Comparison of ENCODE assay signal across 17 cellular contexts in genomic region chr18:32104516-32104915, GRCh38. TPM values are rescaled to one million over a fixed set of nuclear protein-coding genes. Genes with fewer than 3 reads are reported as not detected.
DNase-seq lines count a peak whose midpoint lies in the region; ATAC-seq, FAIRE-seq and TF ChIP-seq lines count a peak whose summit lies in the region.
"Had no signal": no experiment of that assay in that cellular context is flagged by ENCODE, and none has a peak within 500 bp of the region (broad histone marks: within the 10 kb centered on the region; RNA-seq: fewer than 3 reads in every experiment).

No MANE protein-coding gene starts in this region.

- DNase-seq in activated CD8-positive, alpha-beta memory T cell treated with anti-CD3 and anti-CD28 coated beads, Interleukin-2, amount 10 ng/mL, durations not matched to agents 7 days and 5 days: no peak
- no peak for DNase-seq in activated CD8-positive, alpha-beta memory T cell treated with anti-CD3 and anti-CD28 coated beads, Interleukin-2, amount 50 U/mL, for 48 hours
- no peak for DNase-seq in stimulated activated naive CD8-positive, alpha-beta T cell treated with anti-CD3 and anti-CD28 coated beads, Interleukin-15, amount 100 ng/mL, for 72 hours
- DNase-seq in frontal cortex (ENCODE audit: low spot score in 2 of 2): no peak
- no peak for DNase-seq in GF-D8 (lab: John Stamatoyannopoulos, UW)
- no peak for DNase-seq in sciatic nerve (ENCODE audit: low spot score)
- no peak for DNase-seq in tibial artery
- DNase-seq: 8988T; ACHN; CD4-positive, CD25-positive, alpha-beta regulatory T cell; DMS53 had no signal

- H3K36me3 Mint-ChIP-seq in activated CD8-positive, alpha-beta memory T cell treated with anti-CD3 and anti-CD28 coated beads, Interleukin-2, amount 10 ng/mL, durations not matched to agents 7 days and 5 days: peaks cover 32% of the 10 kb centered on the region
- H3K36me3 Mint-ChIP-seq in stimulated activated naive CD8-positive, alpha-beta T cell treated with anti-CD3 and anti-CD28 coated beads, Interleukin-15, Interleukin-2, amounts not matched to agents 100 ng/mL and 50 ng/mL, for 24 hours (ENCODE audit: low read depth): peaks cover 50% of the 10 kb centered on the region

- no peaks in the 10 kb centered on the region for H3K9me3 Mint-ChIP-seq in activated CD8-positive, alpha-beta memory T cell treated with anti-CD3 and anti-CD28 coated beads, Interleukin-2, amount 10 ng/mL, durations not matched to agents 7 days and 5 days (ENCODE audit: low read depth)
- no peaks in the 10 kb centered on the region for H3K9me3 Mint-ChIP-seq in stimulated activated naive CD8-positive, alpha-beta T cell treated with anti-CD3 and anti-CD28 coated beads, Interleukin-15, Interleukin-2, amounts not matched to agents 100 ng/mL and 50 ng/mL, for 24 hours
- H3K9me3 Mint-ChIP-seq in stimulated activated naive CD8-positive, alpha-beta T cell treated with anti-CD3 and anti-CD28 coated beads, Interleukin-15, amount 100 ng/mL, for 72 hours: no peaks in the 10 kb centered on the region

- H3K4me3 ChIP-seq in tibial artery: no peak overlapping the region
- H3K4me3 ChIP-seq: BLaER1 treated with 17β-estradiol and CSF1 and Interleukin-3, amounts not matched to agents 10 nM and 100 nM; HAP-1 had no signal

- H3K4me3 Mint-ChIP-seq in activated CD8-positive, alpha-beta memory T cell treated with anti-CD3 and anti-CD28 coated beads, Interleukin-2, amount 10 ng/mL, durations not matched to agents 7 days and 5 days: no peak overlapping the region
- no peak overlapping the region for H3K4me3 Mint-ChIP-seq in stimulated activated naive CD8-positive, alpha-beta T cell treated with anti-CD3 and anti-CD28 coated beads, Interleukin-15, Interleukin-2, amounts not matched to agents 100 ng/mL and 50 ng/mL, for 24 hours
- no peak overlapping the region for H3K4me3 Mint-ChIP-seq in stimulated activated naive CD8-positive, alpha-beta T cell treated with anti-CD3 and anti-CD28 coated beads, Interleukin-15, amount 100 ng/mL, for 72 hours

- intact Hi-C loops in sciatic nerve (cut with DNase I) (no loop called here), tibial artery (cut with DNase I; ENCODE audit: low total_unique reads) (no loop called here)

- peak overlapping the region; percentile 4 for H3K27ac Mint-ChIP-seq in activated CD8-positive, alpha-beta memory T cell treated with anti-CD3 and anti-CD28 coated beads, Interleukin-2, amount 10 ng/mL, durations not matched to agents 7 days and 5 days
- H3K27ac Mint-ChIP-seq in stimulated activated naive CD8-positive, alpha-beta T cell treated with anti-CD3 and anti-CD28 coated beads, Interleukin-15, Interleukin-2, amounts not matched to agents 100 ng/mL and 50 ng/mL, for 24 hours: peak overlapping the region; percentile 63
- H3K27ac Mint-ChIP-seq in stimulated activated naive CD8-positive, alpha-beta T cell treated with anti-CD3 and anti-CD28 coated beads, Interleukin-15, amount 100 ng/mL, for 72 hours: no peak overlapping the region

- no peak overlapping the region for H3K27ac ChIP-seq in tibial artery
- H3K27ac ChIP-seq: BLaER1 treated with 17β-estradiol and CSF1 and Interleukin-3, amounts not matched to agents 10 nM and 100 nM had no signal

- H3K36me3 ChIP-seq in tibial artery: no peaks in the 10 kb centered on the region

- peak; percentile 48 for FAIRE-seq in frontal cortex (lab: Jason Lieb, UNC)
- FAIRE-seq: GM12892, GM19239, H1 had no signal

- no peaks in the 10 kb centered on the region for H3K9me3 ChIP-seq in tibial artery
- H3K9me3 ChIP-seq: BLaER1 treated with 17β-estradiol and CSF1 and Interleukin-3, amounts not matched to agents 10 nM and 100 nM; HAP-1 had no signal

- no peaks in the 10 kb centered on the region for H3K27me3 ChIP-seq in tibial artery
- H3K27me3 ChIP-seq: BLaER1 treated with 17β-estradiol and CSF1 and Interleukin-3, amounts not matched to agents 10 nM and 100 nM had no signal

- no peaks in the 10 kb centered on the region for H3K4me1 ChIP-seq in tibial artery
- H3K4me1 ChIP-seq: HAP-1 had no signal

- TF ChIP-seq CTCF in tibial artery (IDR thresholded peaks at IDR 0.05): no peak

- no peaks in the 10 kb centered on the region for H3K27me3 Mint-ChIP-seq in activated CD8-positive, alpha-beta memory T cell treated with anti-CD3 and anti-CD28 coated beads, Interleukin-2, amount 10 ng/mL, durations not matched to agents 7 days and 5 days
- H3K27me3 Mint-ChIP-seq in stimulated activated naive CD8-positive, alpha-beta T cell treated with anti-CD3 and anti-CD28 coated beads, Interleukin-15, Interleukin-2, amounts not matched to agents 100 ng/mL and 50 ng/mL, for 24 hours: no peaks in the 10 kb centered on the region
- H3K27me3 Mint-ChIP-seq in stimulated activated naive CD8-positive, alpha-beta T cell treated with anti-CD3 and anti-CD28 coated beads, Interleukin-15, amount 100 ng/mL, for 72 hours: no peaks in the 10 kb centered on the region
- H3K27me3 Mint-ChIP-seq: CD4-positive, CD25-positive, alpha-beta regulatory T cell had no signal

- CTCF ChIA-PET in activated CD8-positive, alpha-beta memory T cell treated with anti-CD3 and anti-CD28 coated beads, Interleukin-2, amount 10 ng/mL, durations not matched to agents 7 days and 5 days (lab: Charles Lee): interaction anchor here (2.2 kb wide), 1 partner anchor 86 kb away, joined by 5 read pairs; the partner anchor contains the start of gene RNF125

- no peak for ATAC-seq in activated CD8-positive, alpha-beta memory T cell treated with anti-CD3 and anti-CD28 coated beads, Interleukin-2, amount 10 ng/mL, durations not matched to agents 7 days and 5 days
- no peak for ATAC-seq in stimulated activated naive CD8-positive, alpha-beta T cell treated with anti-CD3 and anti-CD28 coated beads, Interleukin-15, amount 100 ng/mL, for 72 hours
- ATAC-seq in sciatic nerve: no peak

- H3K4me1 Mint-ChIP-seq in activated CD8-positive, alpha-beta memory T cell treated with anti-CD3 and anti-CD28 coated beads, Interleukin-2, amount 10 ng/mL, durations not matched to agents 7 days and 5 days: peaks cover 31% of the 10 kb centered on the region
- H3K4me1 Mint-ChIP-seq in stimulated activated naive CD8-positive, alpha-beta T cell treated with anti-CD3 and anti-CD28 coated beads, Interleukin-15, Interleukin-2, amounts not matched to agents 100 ng/mL and 50 ng/mL, for 24 hours (ENCODE audit: low read depth): peaks cover 45% of the 10 kb centered on the region
- H3K4me1 Mint-ChIP-seq in stimulated activated naive CD8-positive, alpha-beta T cell treated with anti-CD3 and anti-CD28 coated beads, Interleukin-15, amount 100 ng/mL, for 72 hours: peaks cover 51% of the 10 kb centered on the region

RNA-seq across cellular contexts. Expression of gene RNF138, which starts 12.8 kb away (rescaled TPM):
- 10 to 100 TPM; 62.1 to 72.9 TPM for total RNA-seq in activated CD8-positive, alpha-beta memory T cell treated with anti-CD3 and anti-CD28 coated beads, Interleukin-2, amount 10 ng/mL, durations not matched to agents 7 days and 5 days
- 77.9 TPM for total RNA-seq in frontal cortex
- 22.2 TPM for total RNA-seq in sciatic nerve

Comparison
In these comparisons a context has a peak if more than half of its experiments do, and no peak if none do; other contexts are left out.
1. H3K27ac Mint-ChIP-seq: peak in activated CD8-positive, alpha-beta memory T cell treated with anti-CD3 and anti-CD28 coated beads, Interleukin-2, amount 10 ng/mL, durations not matched to agents 7 days and 5 days (single experiment) and stimulated activated naive CD8-positive, alpha-beta T cell treated with anti-CD3 and anti-CD28 coated beads, Interleukin-15, Interleukin-2, amounts not matched to agents 100 ng/mL and 50 ng/mL, for 24 hours (single experiment); none in stimulated activated naive CD8-positive, alpha-beta T cell treated with anti-CD3 and anti-CD28 coated beads, Interleukin-15, amount 100 ng/mL, for 72 hours (0 of 2).